11 cellular contexts compared by ENCODE assay signal in genomic region chr9:80649001-80649420, GRCh38.
DNase-seq lines count a peak whose midpoint lies in the region; TF ChIP-seq lines count a peak whose summit lies in the region.
"Had no signal": no experiment of that assay in that cellular context is flagged by ENCODE, and none has a peak within 500 bp of the region (broad histone marks: within the 10 kb centered on the region; RNA-seq: fewer than 3 reads in every experiment).

No MANE protein-coding gene starts in this region.

- DNase-seq in HS-27A (ENCODE audit: low read depth) (peak; percentile 34), choroid plexus epithelial cell (ENCODE audit: low read depth) (peak; percentile 73), islet precursor cell (peak; percentile 59), NCI-H345 (lab: John Stamatoyannopoulos, UW) (no peak), ureter (ENCODE audit: low spot score) (no peak), germinal center (ENCODE audit: low spot score) (no peak), RWPE1 (ENCODE audit: low spot score) (no peak)
- DNase-seq: stimulated activated CD4-positive, alpha-beta T cell treated with anti-CD3 and anti-CD28 coated beads, Interleukin-2, amount 100 ng/mL, for 24 hours; T-helper 1 cell had no signal

- H3K9me3 ChIP-seq in subcutaneous abdominal adipose tissue (ENCODE audit: control insufficient read depth in 5 of 5, low read length in 5 of 5) = no peaks in the 10 kb centered on the region

- CTCF ChIA-PET in RWPE1 (lab: Yijun Ruan, JAX) = interaction anchor here (0.6 to 0.8 kb wide), 2 partner anchors 1169 to 1988 kb away, joined by 3 read pairs; no protein-coding TSS in a partner anchor

- POLR2A ChIA-PET in RWPE1 (lab: Yijun Ruan, JAX; ENCODE audit: low non-redundant PET) = no interaction called here

- H3K27ac ChIP-seq in subcutaneous abdominal adipose tissue (ENCODE audit: low read depth, low read length) = peak overlapping the region; percentile 89
- no peak overlapping the region for H3K27ac ChIP-seq in RWPE1
- H3K27ac ChIP-seq: KMS-11 had no signal

- peaks cover 3 to 26% (median 10%) of the 10 kb centered on the region in 5 donors for H3K4me1 ChIP-seq in subcutaneous abdominal adipose tissue (ENCODE audit: control insufficient read depth in 5 of 5, insufficient read depth in 5 of 5, low read length in 5 of 5)

- no peaks in the 10 kb centered on the region for H3K36me3 ChIP-seq in subcutaneous abdominal adipose tissue (ENCODE audit: control insufficient read depth in 5 of 5, insufficient read depth in 5 of 5, low read length in 5 of 5)

- peak overlapping the region in 2 of 5 donors; percentile 11 to 17 for H3K9ac ChIP-seq in subcutaneous abdominal adipose tissue (ENCODE audit: low read length in 5 of 5)
- H3K9ac ChIP-seq: KMS-11 had no signal

- H3K27me3 ChIP-seq in subcutaneous abdominal adipose tissue (ENCODE audit: control insufficient read depth in 5 of 5, insufficient read depth in 4 of 5, low read length in 5 of 5) = no peaks in the 10 kb centered on the region

- TF ChIP-seq CTCF in choroid plexus epithelial cell (conservative IDR thresholded peaks at IDR 0.05; ENCODE audit: low read depth, low read length) (no peak), RWPE1 (conservative IDR thresholded peaks at IDR 0.05; ENCODE audit: low read depth) (no peak)

- H3K4me3 ChIP-seq in choroid plexus epithelial cell (ENCODE audit: low read depth, low read length) = no peak overlapping the region
- H3K4me3 ChIP-seq in subcutaneous abdominal adipose tissue (ENCODE audit: low read depth in 1 of 5, low read length in 5 of 5) = no peak overlapping the region

Comparison
In these comparisons a context has a peak if more than half of its experiments do, and no peak if none do; other contexts are left out.
1. DNase-seq: peak in HS-27A (single experiment), choroid plexus epithelial cell (single experiment) and islet precursor cell (single experiment); none in NCI-H345 (single experiment), ureter (single experiment), germinal center (single experiment) and RWPE1 (single experiment).